ENCODE assay signal across 15 cellular contexts in genomic region chr7:81383848-81384247, GRCh38.
"Had no signal": no experiment of that assay in that cellular context is flagged by ENCODE, and none has a peak within 500 bp of the region (broad histone marks: within the 10 kb centered on the region; RNA-seq: fewer than 3 reads in every experiment).

No MANE protein-coding gene starts in this region.

- H3K27ac ChIP-seq: dorsolateral prefrontal cortex, gastrocnemius medialis, neutrophil, right atrium auricular region had no signal

- H3K36me3 ChIP-seq: gastrocnemius medialis, neutrophil, right atrium auricular region had no signal

- H3K9me3 ChIP-seq: gastrocnemius medialis, mucosa of descending colon, neutrophil, right atrium auricular region had no signal

- DNase-seq: cortex of kidney; dorsolateral prefrontal cortex; effector CD8-positive, alpha-beta T cell; gastrocnemius medialis; glutamatergic neuron; immature natural killer cell; kidney glomerular epithelial cell; mucosa of descending colon; naive thymus-derived CD8-positive, alpha-beta T cell; posterior cingulate gyrus; small intestine; stimulated activated CD4-positive, alpha-beta T cell treated with anti-CD3 and anti-CD28 coated beads, Interleukin-2, amount 100 ng/mL, for 48 hours; stimulated activated naive CD4-positive, alpha-beta T cell treated with Interleukin-2 at 50 U/mL for 16 hours had no signal

- H3K4me1 ChIP-seq: gastrocnemius medialis, right atrium auricular region had no signal

- H3K4me3 ChIP-seq: dorsolateral prefrontal cortex, gastrocnemius medialis, mucosa of descending colon, right atrium auricular region had no signal

- ATAC-seq: gastrocnemius medialis; mucosa of descending colon; naive thymus-derived CD8-positive, alpha-beta T cell had no signal

- H3K27me3 ChIP-seq: dorsolateral prefrontal cortex, gastrocnemius medialis, neutrophil, right atrium auricular region had no signal
